ENCODE assay signal across 22 cellular contexts in the genomic region with DNA sequence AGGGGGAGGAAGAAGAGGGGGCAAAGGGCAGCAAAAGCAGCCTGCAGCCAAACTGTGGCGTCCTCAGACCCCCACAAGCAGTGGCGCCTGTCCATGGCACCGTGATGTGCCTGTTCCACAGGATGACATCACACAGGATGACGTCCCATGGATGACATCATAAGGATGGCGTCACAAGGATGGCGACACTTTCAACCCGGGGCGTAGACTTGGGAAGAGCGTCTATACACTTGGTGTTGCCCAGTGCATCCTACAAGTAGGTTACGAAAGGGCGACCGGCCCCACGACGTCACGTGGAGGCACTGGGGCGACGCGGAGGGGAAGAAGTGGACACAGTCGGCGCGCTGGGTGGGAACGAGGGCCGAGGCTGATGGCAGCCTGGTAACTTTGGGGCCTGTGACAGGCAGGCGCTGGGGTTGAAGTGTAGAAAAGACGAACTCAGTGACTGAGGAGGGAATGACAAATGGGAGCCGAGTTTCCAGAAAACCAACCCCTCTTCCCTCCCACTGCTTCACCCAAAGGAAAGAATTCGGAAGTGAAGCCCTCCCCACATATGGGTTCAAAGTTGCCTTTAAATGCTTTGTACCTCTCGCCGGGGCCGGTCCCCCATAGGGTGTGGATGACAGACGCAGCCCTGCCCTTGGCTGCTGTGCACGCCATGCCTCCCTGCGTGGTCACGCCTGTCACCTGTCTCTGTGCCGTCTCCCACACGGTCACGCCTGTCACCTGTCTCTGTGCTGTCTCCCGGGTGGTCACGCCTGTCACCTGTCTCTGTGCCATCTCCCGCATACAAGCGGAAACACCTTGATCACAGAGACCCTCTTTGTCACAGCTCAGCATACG. TPM values are rescaled to one million over a fixed set of nuclear protein-coding genes. Genes with fewer than 3 reads are reported as not detected.
DNase-seq lines count a peak whose midpoint lies in the region; ATAC-seq and TF ChIP-seq lines count a peak whose summit lies in the region.
"Had no signal": no experiment of that assay in that cellular context is flagged by ENCODE, and none has a peak within 500 bp of the region (broad histone marks: within the 10 kb centered on the region; RNA-seq: fewer than 3 reads in every experiment).

No MANE protein-coding gene starts in this region.

- H3K79me2 ChIP-seq in GM23338 (replicated peaks; ENCODE audit: insufficient read depth): no peaks in the 10 kb centered on the region

- no peaks in the 10 kb centered on the region for H3K9me2 ChIP-seq in GM23338 (ENCODE audit: insufficient read depth)

- H3K27ac ChIP-seq in GM23338 (ENCODE audit: low read depth): no peak overlapping the region
- H3K27ac ChIP-seq in RWPE2 (ENCODE audit: poor library complexity, severe bottlenecking): no peak overlapping the region
- H3K27ac ChIP-seq in spleen: no peak overlapping the region
- H3K27ac ChIP-seq in left ventricle myocardium inferior (replicated peaks): no peak overlapping the region
- H3K27ac ChIP-seq: colonic mucosa, KMS-11, ovary, right lobe of liver, tibial nerve had no signal

- H3K4me2 ChIP-seq in GM23338: no peak overlapping the region
- H3K4me2 ChIP-seq: KMS-11 had no signal

- 80 to 88% (median 83%) methylated on average over 42 of the region's 42 CpGs for WGBS in spleen, 5 donors

- H3K4me1 ChIP-seq in GM23338 (ENCODE audit: insufficient read depth) (no peaks in the 10 kb centered on the region), RWPE2 (ENCODE audit: insufficient read depth, poor library complexity, severe bottlenecking) (peaks cover 9% of the 10 kb centered on the region), spleen (peaks cover 0 to 18% (median 10%) of the 10 kb centered on the region in 6 donors), left ventricle myocardium inferior (peaks cover 10% of the 10 kb centered on the region)
- H3K4me1 ChIP-seq: colonic mucosa, right lobe of liver had no signal

- H3K27me3 Mint-ChIP-seq in GM23338 (ENCODE audit: insufficient read depth, low read depth, poor library complexity): peaks cover 28% of the 10 kb centered on the region

- no peak for TF ChIP-seq POLR2A in spleen (IDR thresholded peaks at IDR 0.05)

- no peak for DNase-seq in GM23338 (ENCODE audit: low spot score)
- DNase-seq in RWPE2 (ENCODE audit: low spot score): peak; percentile 55
- DNase-seq in left colon: peak; percentile 17 to 22
- peak; percentile 68 for DNase-seq in spleen
- no peak for DNase-seq in left ventricle myocardium inferior
- DNase-seq in globus pallidus (ENCODE audit: low spot score): no peak
- DNase-seq: activated T-cell treated with anti-CD3 and anti-CD28 coated beads, Interleukin-2, amount 50 U/mL, for 4 hours; colonic mucosa; GF-D8; NCI-H69; ovary; stimulated activated CD4-positive, alpha-beta T cell treated with anti-CD3 and anti-CD28 coated beads, Interleukin-1b, Interleukin-23, amount 100 ng/mL, for 48 hours; stimulated activated naive CD4-positive, alpha-beta T cell had no signal

- H3K4me3 Mint-ChIP-seq in GM23338: no peak overlapping the region
- H3K4me3 Mint-ChIP-seq: activated naive CD4-positive, alpha-beta T cell treated with anti-CD3 and anti-CD28 coated beads, Interleukin-2, amount 50 U/mL, for 24 hours; activated T-cell treated with anti-CD3 and anti-CD28 coated beads, Interleukin-2, amount 50 U/mL, for 4 hours; brain; T-helper 2 cell treated with Interferon-gamma antibody and Interleukin-4, amounts not matched to agents 5 μg/mL and 100 μg/mL, for 36 hours had no signal

- ATAC-seq in GM23338: no peak
- ATAC-seq in RWPE2 (ENCODE audit: low read depth): no peak
- ATAC-seq in left colon: peak; percentile 82
- no peak for ATAC-seq in HG03039 (IDR thresholded peaks at IDR 0.05; ENCODE audit: unreplicated experiment)
- ATAC-seq: activated CD4-positive, CD25-positive, alpha-beta regulatory T cell treated with anti-CD3 and anti-CD28 coated beads, Interleukin-2, amount 50 U/mL, for 24 hours; activated T-cell treated with anti-CD3 and anti-CD28 coated beads, Interleukin-2, amount 50 U/mL, for 4 hours; right lobe of liver had no signal

- H3K4me3 ChIP-seq in GM23338 (no peak overlapping the region), RWPE2 (ENCODE audit: severe bottlenecking) (no peak overlapping the region), spleen (no peak overlapping the region), left ventricle myocardium inferior (no peak overlapping the region)
- H3K4me3 ChIP-seq: colonic mucosa, ovary, right lobe of liver, tibial nerve had no signal

- H3K9me3 Mint-ChIP-seq in GM23338: no peaks in the 10 kb centered on the region
- H3K9me3 Mint-ChIP-seq: activated naive CD4-positive, alpha-beta T cell treated with anti-CD3 and anti-CD28 coated beads, Interleukin-2, amount 50 U/mL, for 24 hours; activated T-cell treated with anti-CD3 and anti-CD28 coated beads, Interleukin-2, amount 50 U/mL, for 4 hours; T-helper 2 cell treated with Interferon-gamma antibody and Interleukin-4, amounts not matched to agents 5 μg/mL and 100 μg/mL, for 36 hours had no signal

- H3K27me3 ChIP-seq in GM23338 (ENCODE audit: insufficient read depth) (peaks cover 35% of the 10 kb centered on the region), RWPE2 (ENCODE audit: insufficient read depth, poor library complexity, severe bottlenecking) (peaks cover 18% of the 10 kb centered on the region), spleen (replicated peaks in 1 of 7) (peaks cover 5 to 72% (median 48%) of the 10 kb centered on the region in 7 donors), left ventricle myocardium inferior (ENCODE audit: low read depth) (peaks cover 76% of the 10 kb centered on the region)
- H3K27me3 ChIP-seq: ovary had no signal

- no peaks in the 10 kb centered on the region for H4K20me1 ChIP-seq in GM23338 (replicated peaks; ENCODE audit: insufficient read depth)

- H3K27ac Mint-ChIP-seq in GM23338: no peak overlapping the region
- H3K27ac Mint-ChIP-seq: activated naive CD4-positive, alpha-beta T cell treated with anti-CD3 and anti-CD28 coated beads, Interleukin-2, amount 50 U/mL, for 24 hours; brain; T-helper 2 cell treated with Interferon-gamma antibody and Interleukin-4, amounts not matched to agents 5 μg/mL and 100 μg/mL, for 36 hours had no signal

- no peaks in the 10 kb centered on the region for H3K4me1 Mint-ChIP-seq in GM23338
- H3K4me1 Mint-ChIP-seq: activated naive CD4-positive, alpha-beta T cell treated with anti-CD3 and anti-CD28 coated beads, Interleukin-2, amount 50 U/mL, for 24 hours; brain had no signal

- H3K36me3 ChIP-seq in GM23338 (ENCODE audit: insufficient read depth): no peaks in the 10 kb centered on the region
- H3K36me3 ChIP-seq in RWPE2 (ENCODE audit: low read depth): no peaks in the 10 kb centered on the region
- no peaks in the 10 kb centered on the region for H3K36me3 ChIP-seq in spleen
- H3K36me3 ChIP-seq in left ventricle myocardium inferior: no peaks in the 10 kb centered on the region
- H3K36me3 ChIP-seq: colonic mucosa, ovary, right lobe of liver, tibial nerve had no signal

- H2AFZ ChIP-seq in GM23338: no peak overlapping the region

- no peaks in the 10 kb centered on the region for H3K36me3 Mint-ChIP-seq in GM23338 (ENCODE audit: low read depth)
- H3K36me3 Mint-ChIP-seq: activated naive CD4-positive, alpha-beta T cell treated with anti-CD3 and anti-CD28 coated beads, Interleukin-2, amount 50 U/mL, for 24 hours; brain had no signal

- no peaks in the 10 kb centered on the region for H3K9me3 ChIP-seq in RWPE2 (ENCODE audit: severe bottlenecking)
- no peaks in the 10 kb centered on the region for H3K9me3 ChIP-seq in spleen
- H3K9me3 ChIP-seq in left ventricle myocardium inferior (replicated peaks): no peaks in the 10 kb centered on the region
- H3K9me3 ChIP-seq: colonic mucosa, ovary, right lobe of liver, tibial nerve had no signal

- TF ChIP-seq CTCF in GM23338 (conservative IDR thresholded peaks at IDR 0.05; ENCODE audit: low read depth in 2 of 2) (no peak), RWPE2 (IDR thresholded peaks at IDR 0.05; ENCODE audit: poor library complexity, severe bottlenecking) (no peak), spleen (IDR thresholded peaks at IDR 0.05 in 8 of 11, conservative IDR thresholded peaks at IDR 0.05 in 3 of 11) (no peak), left ventricle myocardium inferior (IDR thresholded peaks at IDR 0.05; ENCODE audit: borderline replicate concordance) (no peak)

- intact Hi-C loops in left colon (cut with DNase I, micrococcal nuclease) (no loop called here), spleen (cut with DNase I; ENCODE audit: low total_unique reads) (no loop called here), left ventricle myocardium inferior (cut with micrococcal nuclease) (no loop called here)

- no peaks in the 10 kb centered on the region for H3F3A ChIP-seq in GM23338 (replicated peaks; ENCODE audit: low read depth)

TF ChIP-seq in GM23338, 12 proteins besides CTCF, POLR2A, EP300 and RAD21 (continues in another document):
- TF ChIP-seq, protein P1, sequence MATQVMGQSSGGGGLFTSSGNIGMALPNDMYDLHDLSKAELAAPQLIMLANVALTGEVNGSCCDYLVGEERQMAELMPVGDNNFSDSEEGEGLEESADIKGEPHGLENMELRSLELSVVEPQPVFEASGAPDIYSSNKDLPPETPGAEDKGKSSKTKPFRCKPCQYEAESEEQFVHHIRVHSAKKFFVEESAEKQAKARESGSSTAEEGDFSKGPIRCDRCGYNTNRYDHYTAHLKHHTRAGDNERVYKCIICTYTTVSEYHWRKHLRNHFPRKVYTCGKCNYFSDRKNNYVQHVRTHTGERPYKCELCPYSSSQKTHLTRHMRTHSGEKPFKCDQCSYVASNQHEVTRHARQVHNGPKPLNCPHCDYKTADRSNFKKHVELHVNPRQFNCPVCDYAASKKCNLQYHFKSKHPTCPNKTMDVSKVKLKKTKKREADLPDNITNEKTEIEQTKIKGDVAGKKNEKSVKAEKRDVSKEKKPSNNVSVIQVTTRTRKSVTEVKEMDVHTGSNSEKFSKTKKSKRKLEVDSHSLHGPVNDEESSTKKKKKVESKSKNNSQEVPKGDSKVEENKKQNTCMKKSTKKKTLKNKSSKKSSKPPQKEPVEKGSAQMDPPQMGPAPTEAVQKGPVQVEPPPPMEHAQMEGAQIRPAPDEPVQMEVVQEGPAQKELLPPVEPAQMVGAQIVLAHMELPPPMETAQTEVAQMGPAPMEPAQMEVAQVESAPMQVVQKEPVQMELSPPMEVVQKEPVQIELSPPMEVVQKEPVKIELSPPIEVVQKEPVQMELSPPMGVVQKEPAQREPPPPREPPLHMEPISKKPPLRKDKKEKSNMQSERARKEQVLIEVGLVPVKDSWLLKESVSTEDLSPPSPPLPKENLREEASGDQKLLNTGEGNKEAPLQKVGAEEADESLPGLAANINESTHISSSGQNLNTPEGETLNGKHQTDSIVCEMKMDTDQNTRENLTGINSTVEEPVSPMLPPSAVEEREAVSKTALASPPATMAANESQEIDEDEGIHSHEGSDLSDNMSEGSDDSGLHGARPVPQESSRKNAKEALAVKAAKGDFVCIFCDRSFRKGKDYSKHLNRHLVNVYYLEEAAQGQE (IDR thresholded peaks at IDR 0.05; ENCODE audit: unreplicated experiment): no peak
- TF ChIP-seq EZH2phosphoT487 (IDR thresholded peaks at IDR 0.05; ENCODE audit: unreplicated experiment): no peak

RNA-seq across cellular contexts. Expression of a gene that starts 13.4 kb away (rescaled TPM):
- total RNA-seq in GM23338 (2014; rRNA removed; shearing (Covaris generic)): 0.52 TPM in 1 of 2 replicates, not detected in the other
- polyA plus RNA-seq in GM23338 (2016; fragmentation: Nextera tagmentation; extraction: Ambion mirVana) (0.13 TPM in 1 of 2 replicates, not detected in the other), spleen (under 1 TPM; 0.15 to 0.38 (median 0.22) TPM)
- total RNA-seq in left colon (not detected), spleen (1 to 10 TPM in 3 of 7 donors, under 1 TPM in 3, not detected in 1; 0.17 to 3.2 (median 1.1) TPM), left ventricle myocardium inferior (not detected)
- total RNA-seq: activated T-cell treated with anti-CD3 and anti-CD28 coated beads, Interleukin-2, amount 50 U/mL, for 4 hours; right lobe of liver had no signal
- polyA plus RNA-seq: BJ had no signal

Comparison
In these comparisons a context has a peak if more than half of its experiments do, and no peak if none do; other contexts are left out.
1. DNase-seq: peak in RWPE2 (single experiment), left colon (2 of 2) and spleen (single experiment); none in GM23338 (single experiment), left ventricle myocardium inferior (single experiment) and globus pallidus (single experiment).